In the genomic region with DNA sequence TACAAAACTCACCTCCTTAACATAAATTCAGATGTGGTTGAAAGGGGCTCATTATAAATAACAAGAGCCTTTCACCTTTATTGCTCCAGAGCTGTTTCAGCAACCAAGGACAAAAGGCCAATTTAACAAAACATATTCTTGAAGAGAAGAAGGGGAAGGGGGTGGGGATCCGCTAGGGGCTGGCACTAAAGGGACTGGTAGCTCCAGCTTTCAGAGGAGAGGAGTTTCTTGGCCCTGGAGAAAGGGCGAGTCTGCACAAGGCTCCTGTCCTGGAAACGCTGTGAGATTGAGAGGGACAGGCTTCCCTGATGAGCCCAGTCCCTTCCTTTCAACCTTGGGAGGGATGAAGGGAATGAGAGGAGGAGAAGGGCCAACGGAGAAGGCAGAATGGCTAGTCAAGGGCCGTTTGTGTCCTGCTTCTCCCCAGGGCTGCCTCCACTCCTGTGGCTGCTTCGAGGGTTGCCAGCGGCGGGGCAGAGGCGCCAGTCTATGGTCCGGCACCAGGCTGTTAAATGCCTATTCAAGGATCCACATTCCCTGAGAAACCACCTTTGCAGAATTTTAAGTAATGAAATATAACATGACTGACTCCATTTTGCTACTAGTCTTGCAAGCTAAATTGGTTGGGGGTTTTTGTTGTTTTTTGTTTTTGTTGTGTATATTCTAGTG, we compare ENCODE assay signal across 15 cellular contexts. TPM values are rescaled to one million over a fixed set of nuclear protein-coding genes. Genes with fewer than 3 reads are reported as not detected.
DNase-seq lines count a peak whose midpoint lies in the region; ATAC-seq, FAIRE-seq and TF ChIP-seq lines count a peak whose summit lies in the region.
"Had no signal": no experiment of that assay in that cellular context is flagged by ENCODE, and none has a peak within 500 bp of the region (broad histone marks: within the 10 kb centered on the region; RNA-seq: fewer than 3 reads in every experiment).

No MANE protein-coding gene starts in this region.

- H4K20me1 ChIP-seq in HepG2 (ENCODE audit: insufficient read depth, low read length) = no peaks in the 10 kb centered on the region
- H4K20me1 ChIP-seq: BLaER1 treated with 17β-estradiol and CSF1 and Interleukin-3, amounts not matched to agents 10 nM and 100 nM had no signal

- H3K9me3 ChIP-seq in HepG2 (ENCODE audit: low read length) (no peaks in the 10 kb centered on the region), right lobe of liver (no peaks in the 10 kb centered on the region), neuron (ENCODE audit: low read length) (no peaks in the 10 kb centered on the region)
- H3K9me3 ChIP-seq: BLaER1 treated with 17β-estradiol and CSF1 and Interleukin-3, amounts not matched to agents 10 nM and 100 nM had no signal

- TF ChIP-seq EP300 in HepG2 (IDR thresholded peaks at IDR 0.05; ENCODE audit: low read depth in 2 of 2, low read length in 2 of 2) = no peak
- no peak for TF ChIP-seq EP300 in HepG2 (CRISPR knock-in tag; IDR thresholded peaks at IDR 0.05; ENCODE audit: borderline replicate concordance)

- DNase-seq in HepG2 (ENCODE audit: low spot score) (no peak), right lobe of liver (no peak), chondrocyte (ENCODE audit: low spot score) (no peak), middle frontal gyrus (ENCODE audit: extremely low spot score, low spot score) (no peak), head of caudate nucleus (no peak), AG20443 (ENCODE audit: low spot score) (no peak)
- DNase-seq: 8988T; Calu3; CD4-positive, CD25-positive, alpha-beta regulatory T cell; DMS 273 treated with DMSO at 0.1 percent for 48 hours; H7 had no signal

- CTCF ChIA-PET in HepG2 (lab: Yijun Ruan, JAX; ENCODE audit: low intra/inter-chr PET ratio, low total read pairs) = no interaction called here

- H3K27me3 Mint-ChIP-seq in chondrocyte (ENCODE audit: low read depth) = peaks cover 9% of the 10 kb centered on the region
- H3K27me3 Mint-ChIP-seq: IgD-negative memory B cell had no signal

- H3K36me3 Mint-ChIP-seq in chondrocyte (ENCODE audit: low read depth) = no peaks in the 10 kb centered on the region
- H3K36me3 Mint-ChIP-seq: CD4-positive, CD25-positive, alpha-beta regulatory T cell had no signal

- H2AFZ ChIP-seq in HepG2 (ENCODE audit: low read length) (no peak overlapping the region), neuron (ENCODE audit: low read depth, low read length) (peak overlapping the region; percentile 31)

- H3K4me3 ChIP-seq in HepG2 (replicated peaks in 1 of 3; ENCODE audit: insufficient read depth in 1 of 3, low read depth in 2 of 3, low read length in 3 of 3) (peak overlapping the region in 2 of 3 experiments; percentile 14 to 19; a peak in 3 of 6 replicates), right lobe of liver (no peak overlapping the region), neuron (ENCODE audit: low read length) (no peak overlapping the region)
- H3K4me3 ChIP-seq: BLaER1 treated with 17β-estradiol and CSF1 and Interleukin-3, amounts not matched to agents 10 nM and 100 nM had no signal

- POLR2A ChIA-PET in HepG2 (lab: Yijun Ruan, JAX) = interaction anchor here (2.3 kb wide), 1 partner anchor 10 kb away, joined by 9 read pairs; a partner anchor contains a TSS

- H3K79me2 ChIP-seq in HepG2 (ENCODE audit: insufficient read depth, low read length) = no peaks in the 10 kb centered on the region

- peak overlapping the region; percentile 38; the same call in 1 of the 2 replicates for H3K9ac ChIP-seq in HepG2 (ENCODE audit: insufficient read depth, low read depth, low read length)
- H3K9ac ChIP-seq: BLaER1 treated with 17β-estradiol and CSF1 and Interleukin-3, amounts not matched to agents 10 nM and 100 nM had no signal

- no peak overlapping the region for H3K27ac ChIP-seq in HepG2 (ENCODE audit: extremely low read length, insufficient read depth, low read length)
- no peak overlapping the region for H3K27ac ChIP-seq in right lobe of liver
- H3K27ac ChIP-seq: BLaER1 treated with 17β-estradiol and CSF1 and Interleukin-3, amounts not matched to agents 10 nM and 100 nM had no signal

- peaks cover 0 to 14% of the 10 kb centered on the region in 2 experiments; a peak in 2 of 5 replicates for H3K27me3 ChIP-seq in HepG2 (ENCODE audit: control insufficient read depth in 1 of 2, insufficient read depth in 2 of 2, low read length in 2 of 2)
- no peaks in the 10 kb centered on the region for H3K27me3 ChIP-seq in right lobe of liver
- H3K27me3 ChIP-seq in neuron (ENCODE audit: insufficient read depth, low read length) = no peaks in the 10 kb centered on the region
- H3K27me3 ChIP-seq: BLaER1 treated with 17β-estradiol and CSF1 and Interleukin-3, amounts not matched to agents 10 nM and 100 nM had no signal

- peaks cover 16% of the 10 kb centered on the region for H3K4me1 ChIP-seq in HepG2 (ENCODE audit: insufficient read depth, low read length)
- H3K4me1 ChIP-seq in right lobe of liver = no peaks in the 10 kb centered on the region
- H3K4me1 ChIP-seq in neuron (ENCODE audit: insufficient read depth, low read length) = no peaks in the 10 kb centered on the region

- in situ Hi-C loops in HepG2 (cut with HindIII; ENCODE audit: extremely low pct_ligation_motif_present, low pct_unique_long_range_greater_than_20kb) = loop anchor here (10.0 to 25.0 kb wide), 2 partner anchors 95 to 1203 kb away; a partner anchor contains a TSS

- no peaks in the 10 kb centered on the region for H3K4me1 Mint-ChIP-seq in chondrocyte (ENCODE audit: low read depth)
- H3K4me1 Mint-ChIP-seq: CD4-positive, CD25-positive, alpha-beta regulatory T cell had no signal

- TF ChIP-seq CTCF in HepG2 (CRISPR knock-in tag; IDR thresholded peaks at IDR 0.05) (no peak), right lobe of liver (IDR thresholded peaks at IDR 0.05) (no peak), chondrocyte (IDR thresholded peaks at IDR 0.05) (no peak)

- no peak for TF ChIP-seq RAD21 in HepG2 (CRISPR knock-in tag; IDR thresholded peaks at IDR 0.05)

- no TSS peak for BruUV-seq in HepG2 (replicated peaks; lab: Mats Ljungman, UMichigan)

- TF ChIP-seq POLR2A in HepG2 (IDR thresholded peaks at IDR 0.05; ENCODE audit: insufficient read depth in 1 of 2, low read depth in 2 of 2, low read length in 2 of 2) (no peak), right lobe of liver (IDR thresholded peaks at IDR 0.05) (no peak)

- ATAC-seq in HepG2 = peak; percentile 66
- ATAC-seq in right lobe of liver = no peak

- peak overlapping the region; percentile 61 for H3K4me2 ChIP-seq in HepG2 (ENCODE audit: low read depth, low read length)

- H3K4me3 Mint-ChIP-seq in chondrocyte (ENCODE audit: unreplicated experiment) = no peak overlapping the region
- H3K4me3 Mint-ChIP-seq: CD4-positive, CD25-positive, alpha-beta regulatory T cell; IgD-negative memory B cell had no signal

- no peaks in the 10 kb centered on the region for H3K9me3 Mint-ChIP-seq in chondrocyte (ENCODE audit: low read depth)
- H3K9me3 Mint-ChIP-seq: CD4-positive, CD25-positive, alpha-beta regulatory T cell; IgD-negative memory B cell had no signal

- peak overlapping the region; percentile 49 for H3K27ac Mint-ChIP-seq in chondrocyte (ENCODE audit: unreplicated experiment)
- H3K27ac Mint-ChIP-seq: CD4-positive, CD25-positive, alpha-beta regulatory T cell; IgD-negative memory B cell had no signal

- no peak for FAIRE-seq in HepG2 (lab: Jason Lieb, UNC)
- FAIRE-seq: GM18507 had no signal

- 6% methylated on average over 5 of the region's 10 CpGs for WGBS in HepG2 (ENCODE audit: low lambda C conversion rate)
- 68% methylated on average over 3 of the region's 10 CpGs for WGBS in right lobe of liver (ENCODE audit: insufficient coverage, low coverage, low lambda C conversion rate, missing lambda C conversion rate)

- H3K36me3 ChIP-seq in HepG2 (replicated peaks in 1 of 2; ENCODE audit: control insufficient read depth in 1 of 2, insufficient read depth in 2 of 2, low read length in 2 of 2) (no peaks in the 10 kb centered on the region), right lobe of liver (no peaks in the 10 kb centered on the region), neuron (ENCODE audit: insufficient read depth, low read length) (no peaks in the 10 kb centered on the region)
- H3K36me3 ChIP-seq: BLaER1 treated with 17β-estradiol and CSF1 and Interleukin-3, amounts not matched to agents 10 nM and 100 nM had no signal

- intact Hi-C loops in HepG2 (cut with micrococcal nuclease; ENCODE audit: unreplicated experiment) (no loop called here), right lobe of liver (cut with DNase I) (no loop called here), head of caudate nucleus (cut with DNase I) (no loop called here)

RNA-seq across cellular contexts. Expression of a gene that starts 9.7 kb away (rescaled TPM):
- total RNA-seq in HepG2 (2016; rRNA removed; fragmentation: Illumina TruSeq; extraction: Trizol) (18.7 and 30.0 TPM in 2 replicates), right lobe of liver (10 to 100 TPM; 12.7 to 16.0 (median 13.8) TPM), chondrocyte (16.3 to 19.0 TPM (median 16.9 TPM) in 3 replicates)
- 23.7 and 27.0 TPM in 2 replicates for total RNA-seq in HepG2 (2016; cell fraction: cytosol; rRNA removed; fragmentation: Illumina TruSeq; extraction: Trizol; ENCODE audit: low read depth)
- total RNA-seq in HepG2 (2016; cell fraction: insoluble cytoplasmic fraction; rRNA removed; fragmentation: Illumina TruSeq; extraction: Trizol) = 19.2 and 31.7 TPM in 2 replicates
- total RNA-seq in HepG2 (2016; cell fraction: membrane; rRNA removed; fragmentation: Illumina TruSeq; extraction: Trizol) = 32.7 and 35.6 TPM in 2 replicates
- total RNA-seq in HepG2 (2016; cell fraction: nucleus; rRNA removed; fragmentation: Illumina TruSeq; extraction: Trizol) = 30.3 and 31.6 TPM in 2 replicates
- polyA plus RNA-seq in HepG2 (2011; rRNA removed) = 43.5 and 53.6 TPM in 2 replicates
- polyA plus RNA-seq in HepG2 (2011; cell fraction: cytosol; rRNA removed) = 27.5 and 43.0 TPM in 2 replicates
- polyA plus RNA-seq in HepG2 (2011; cell fraction: nucleus; rRNA removed) = 107 and 111 TPM in 2 replicates
- 25.2 and 35.2 TPM in 2 replicates for polyA plus RNA-seq in HepG2 (2012)
- 24.8 and 31.5 TPM in 2 replicates for polyA plus RNA-seq in HepG2 (2016; cell fraction: cytosol; fragmentation: Illumina TruSeq; extraction: Trizol; ENCODE audit: low read depth)
- 17.9 and 20.6 TPM in 2 replicates for polyA plus RNA-seq in HepG2 (2016; cell fraction: insoluble cytoplasmic fraction; fragmentation: Illumina TruSeq; extraction: Trizol; ENCODE audit: low read depth)
- polyA plus RNA-seq in HepG2 (2016; cell fraction: membrane; fragmentation: Illumina TruSeq; extraction: Trizol; ENCODE audit: low read depth) = 29.8 and 32.1 TPM in 2 replicates
- polyA plus RNA-seq in HepG2 (2016; cell fraction: nucleus; fragmentation: Illumina TruSeq; extraction: Trizol; ENCODE audit: insufficient read depth, low read depth) = 61.7 and 63.3 TPM in 2 replicates
- 16.6 and 25.0 TPM in 2 replicates for polyA minus RNA-seq in HepG2 (2011; rRNA and poly(A)+ RNA removed; ENCODE audit: low replicate concordance)
- polyA minus RNA-seq in HepG2 (2011; cell fraction: cytosol; rRNA and poly(A)+ RNA removed) = 19.3 and 21.0 TPM in 2 replicates
- 10.9 and 17.5 TPM in 2 replicates for polyA minus RNA-seq in HepG2 (2011; cell fraction: nucleus; rRNA and poly(A)+ RNA removed)

RNA-seq across cellular contexts. Expression of a gene that starts 9.9 kb away (rescaled TPM):
- total RNA-seq in HepG2 (2016; rRNA removed; fragmentation: Illumina TruSeq; extraction: Trizol) (37.5 and 59.7 TPM in 2 replicates), right lobe of liver (1 to 10 TPM in 3 of 6 experiments, under 1 TPM in 2, not detected in 1; 0.92 to 3.3 (median 1.7) TPM), chondrocyte (2.8 to 11.1 TPM (median 10.9 TPM) in 3 replicates)
- total RNA-seq in HepG2 (2016; cell fraction: cytosol; rRNA removed; fragmentation: Illumina TruSeq; extraction: Trizol; ENCODE audit: low read depth) = 6.3 and 7.7 TPM in 2 replicates
- 39.6 and 59.5 TPM in 2 replicates for total RNA-seq in HepG2 (2016; cell fraction: insoluble cytoplasmic fraction; rRNA removed; fragmentation: Illumina TruSeq; extraction: Trizol)
- total RNA-seq in HepG2 (2016; cell fraction: membrane; rRNA removed; fragmentation: Illumina TruSeq; extraction: Trizol) = 11.9 and 12.9 TPM in 2 replicates
- 15.1 and 17.4 TPM in 2 replicates for total RNA-seq in HepG2 (2016; cell fraction: nucleus; rRNA removed; fragmentation: Illumina TruSeq; extraction: Trizol)
- polyA plus RNA-seq in HepG2 (2011; rRNA removed) = 71.2 and 73.6 TPM in 2 replicates
- polyA plus RNA-seq in HepG2 (2011; cell fraction: cytosol; rRNA removed) = 60.1 and 70.4 TPM in 2 replicates
- polyA plus RNA-seq in HepG2 (2011; cell fraction: nucleus; rRNA removed) = 17.5 and 19.4 TPM in 2 replicates
- polyA plus RNA-seq in HepG2 (2012) = 40.9 and 79.8 TPM in 2 replicates
- 6.2 and 6.3 TPM in 2 replicates for polyA plus RNA-seq in HepG2 (2016; cell fraction: cytosol; fragmentation: Illumina TruSeq; extraction: Trizol; ENCODE audit: low read depth)
- 53.1 and 54.4 TPM in 2 replicates for polyA plus RNA-seq in HepG2 (2016; cell fraction: insoluble cytoplasmic fraction; fragmentation: Illumina TruSeq; extraction: Trizol; ENCODE audit: low read depth)
- polyA plus RNA-seq in HepG2 (2016; cell fraction: membrane; fragmentation: Illumina TruSeq; extraction: Trizol; ENCODE audit: low read depth) = 9.5 and 9.6 TPM in 2 replicates
- 17.5 and 21.2 TPM in 2 replicates for polyA plus RNA-seq in HepG2 (2016; cell fraction: nucleus; fragmentation: Illumina TruSeq; extraction: Trizol; ENCODE audit: insufficient read depth, low read depth)
- polyA minus RNA-seq in HepG2 (2011; rRNA and poly(A)+ RNA removed; ENCODE audit: low replicate concordance) = 30.7 and 305 TPM in 2 replicates
- polyA minus RNA-seq in HepG2 (2011; cell fraction: cytosol; rRNA and poly(A)+ RNA removed) = 47.9 and 62.8 TPM in 2 replicates
- polyA minus RNA-seq in HepG2 (2011; cell fraction: nucleus; rRNA and poly(A)+ RNA removed) = 28.6 and 33.4 TPM in 2 replicates

Comparison
In these comparisons a context has a peak if more than half of its experiments do, and no peak if none do; other contexts are left out.
1. H3K4me3 ChIP-seq: peak in HepG2 (2 of 3); none in right lobe of liver (0 of 3) and neuron (single experiment).